In genomic region chr1:234933031-234933430, GRCh38 we compare ENCODE assay signal across 9 cellular contexts.
A peak's percentile ranks its signal among the peaks of the same experiment; 100 is the strongest.
DNase-seq lines count a peak whose midpoint lies in the region; ATAC-seq and TF ChIP-seq lines count a peak whose summit lies in the region.
"Had no signal": no experiment of that assay in that cellular context is flagged by ENCODE, and none has a peak within 500 bp of the region (broad histone marks: within the 10 kb centered on the region; RNA-seq: fewer than 3 reads in every experiment).

No MANE protein-coding gene starts in this region.

- H3K36me3 Mint-ChIP-seq in activated CD4-positive, alpha-beta T cell treated with anti-CD3 and anti-CD28 coated beads for 36 hours (ENCODE audit: low read depth): no peaks in the 10 kb centered on the region

- POLR2A ChIA-PET in activated CD4-positive, alpha-beta T cell treated with anti-CD3 and anti-CD28 coated beads for 36 hours (lab: Charles Lee): interaction anchor here (0.6 to 1.4 kb wide), 4 partner anchors 79 to 611 kb away, joined by 3 to 5 read pairs (median 4); no protein-coding TSS in a partner anchor

- no peaks in the 10 kb centered on the region for H3K9me3 Mint-ChIP-seq in activated CD4-positive, alpha-beta T cell treated with anti-CD3 and anti-CD28 coated beads for 36 hours (ENCODE audit: low read depth)

- intact Hi-C loops in activated CD4-positive, alpha-beta T cell treated with anti-CD3 and anti-CD28 coated beads for 36 hours (cut with DNase I, micrococcal nuclease): no loop called here
- intact Hi-C loops in body of pancreas (cut with DNase I) (no loop called here), stomach (cut with DNase I; ENCODE audit: low total_unique reads) (no loop called here)

- H3K36me3 ChIP-seq in body of pancreas (replicated peaks in 1 of 2; ENCODE audit: insufficient read depth in 1 of 2, low read depth in 2 of 2) (no peaks in the 10 kb centered on the region), stomach (no peaks in the 10 kb centered on the region)

- peak; percentile 4 for ATAC-seq in activated CD4-positive, alpha-beta T cell treated with anti-CD3 and anti-CD28 coated beads for 36 hours
- ATAC-seq in HG03196 (IDR thresholded peaks at IDR 0.05; ENCODE audit: unreplicated experiment) (peak; percentile 29), body of pancreas (peak; percentile 24)

- H3K27me3 Mint-ChIP-seq in activated CD4-positive, alpha-beta T cell treated with anti-CD3 and anti-CD28 coated beads for 36 hours: no peaks in the 10 kb centered on the region

- no peaks in the 10 kb centered on the region for H3K9me3 ChIP-seq in body of pancreas
- no peaks in the 10 kb centered on the region for H3K9me3 ChIP-seq in stomach

- no peak for DNase-seq in activated CD4-positive, alpha-beta T cell treated with anti-CD3 and anti-CD28 coated beads for 36 hours
- no peak for DNase-seq in activated CD4-positive, alpha-beta T cell treated with anti-CD3 and anti-CD28 coated beads, Interleukin-2, amount 50 U/mL, for 1 hour
- DNase-seq in body of pancreas (peak in 2 of 4 donors; percentile 9 to 17), stomach (peak; percentile 53), GM10266 (ENCODE audit: extremely low spot score) (no peak), hepatic stellate cell (ENCODE audit: low spot score) (no peak), NCI-H82 treated with DMSO at 0.1 percent for 48 hours (lab: John Stamatoyannopoulos, UW; ENCODE audit: unreplicated experiment) (no peak)

- CTCF ChIA-PET in activated CD4-positive, alpha-beta T cell treated with anti-CD3 and anti-CD28 coated beads for 36 hours (lab: Charles Lee): interaction anchor here (0.7 to 1.1 kb wide), 2 partner anchors 12 to 95 kb away, joined by 3 to 4 read pairs; no protein-coding TSS in a partner anchor

- no peak for TF ChIP-seq EP300 in stomach (IDR thresholded peaks at IDR 0.05)

- H3K4me3 ChIP-seq in body of pancreas: no peak overlapping the region
- H3K4me3 ChIP-seq in stomach: no peak overlapping the region

- peaks cover 64% of the 10 kb centered on the region for H3K4me1 Mint-ChIP-seq in activated CD4-positive, alpha-beta T cell treated with anti-CD3 and anti-CD28 coated beads for 36 hours

- no peak for TF ChIP-seq CTCF in body of pancreas (IDR thresholded peaks at IDR 0.05)
- no peak for TF ChIP-seq CTCF in stomach (IDR thresholded peaks at IDR 0.05)
- TF ChIP-seq CTCF in GM10266 (IDR thresholded peaks at IDR 0.05; ENCODE audit: control insufficient read depth, insufficient read depth, low read depth, missing control alignments): no peak

- 86 to 93% methylated on average over 4 to 5 of the region's 5 CpGs for WGBS in body of pancreas, 2 donors
- 59 to 71% (median 68%) methylated on average over 5 of the region's 5 CpGs for WGBS in stomach, 5 donors

- peak overlapping the region; percentile 82 for H3K27ac Mint-ChIP-seq in activated CD4-positive, alpha-beta T cell treated with anti-CD3 and anti-CD28 coated beads for 36 hours

- H3K27me3 ChIP-seq in body of pancreas (no peaks in the 10 kb centered on the region), stomach (no peaks in the 10 kb centered on the region)

- H3K4me3 Mint-ChIP-seq in activated CD4-positive, alpha-beta T cell treated with anti-CD3 and anti-CD28 coated beads for 36 hours: no peak overlapping the region

- H3K27ac ChIP-seq in body of pancreas: no peak overlapping the region
- peak overlapping the region in 4 of 5 donors; percentile 16 to 52 (median 26) for H3K27ac ChIP-seq in stomach
- H3K27ac ChIP-seq: KMS-11 had no signal

- no peaks in the 10 kb centered on the region for H3K4me1 ChIP-seq in body of pancreas
- H3K4me1 ChIP-seq in stomach: peaks cover 7 to 22% (median 14%) of the 10 kb centered on the region in 4 donors

- no peak for TF ChIP-seq POLR2A in body of pancreas (IDR thresholded peaks at IDR 0.05)
- no peak for TF ChIP-seq POLR2A in stomach (IDR thresholded peaks at IDR 0.05)

Comparison
In these comparisons a context has a peak if more than half of its experiments do, and no peak if none do; other contexts are left out.
1. H3K27ac ChIP-seq: peak in stomach (4 of 5); none in body of pancreas (0 of 4).
2. Peak in every context shown above with its lines, with median percentiles within 50 percentile points of each other: ATAC-seq.